Comparison of ENCODE assay signal across 1 cellular context in the genomic region with DNA sequence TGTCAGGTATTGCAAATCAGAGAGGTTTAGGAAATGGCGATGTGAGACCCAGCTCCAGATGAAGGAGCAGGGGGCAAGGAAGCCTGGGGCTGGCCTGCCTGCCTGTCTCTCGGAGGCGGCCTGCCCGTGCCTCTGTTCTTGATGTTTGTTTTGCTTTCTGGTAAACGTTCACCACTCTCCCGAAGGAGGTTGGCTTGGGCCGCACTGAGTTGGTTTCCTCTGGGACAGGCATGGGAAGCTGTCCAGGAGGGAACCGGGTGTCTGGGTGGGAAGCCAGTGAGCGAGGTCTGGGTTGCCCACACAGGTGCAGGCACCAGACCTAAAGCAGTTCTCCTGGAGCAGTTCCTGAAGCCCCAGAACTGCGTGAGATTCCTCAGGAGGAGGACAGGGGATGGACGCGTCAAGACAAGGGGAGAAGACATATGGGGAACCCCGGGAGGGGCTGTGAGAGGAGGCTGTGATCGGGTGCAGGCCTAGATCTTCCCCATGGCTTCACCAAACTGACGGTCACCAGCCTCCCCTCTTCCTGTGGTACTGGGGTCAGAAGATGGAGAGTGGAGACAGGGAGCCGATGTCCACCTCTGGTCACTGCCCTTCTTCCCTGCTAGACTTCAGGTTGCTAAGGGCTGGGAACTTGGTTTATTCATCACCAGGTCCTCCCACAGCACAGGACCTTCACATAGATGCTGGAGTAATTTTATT.
TF ChIP-seq lines count a peak whose summit lies in the region.

No MANE protein-coding gene starts in this region.

TF ChIP-seq in endothelial cell of umbilical vein, 7 proteins besides CTCF, POLR2A, EP300 and RAD21:
- no peak for TF ChIP-seq JUN (IDR thresholded peaks at IDR 0.05; ENCODE audit: borderline replicate concordance, insufficient read depth, insufficient read length, low read depth)
- TF ChIP-seq GATA2 (IDR thresholded peaks at IDR 0.05; ENCODE audit: insufficient read depth, insufficient read length, low read depth, low read length) = no peak
- no peak for TF ChIP-seq POLR2AphosphoS5 (IDR thresholded peaks at IDR 0.05; ENCODE audit: insufficient read depth, low read depth, low read length)
- no peak for TF ChIP-seq MYC (IDR thresholded peaks at IDR 0.05; ENCODE audit: low read depth, low read length)
- TF ChIP-seq, protein P1, sequence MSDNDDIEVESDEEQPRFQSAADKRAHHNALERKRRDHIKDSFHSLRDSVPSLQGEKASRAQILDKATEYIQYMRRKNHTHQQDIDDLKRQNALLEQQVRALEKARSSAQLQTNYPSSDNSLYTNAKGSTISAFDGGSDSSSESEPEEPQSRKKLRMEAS (IDR thresholded peaks at IDR 0.05; ENCODE audit: insufficient read depth, insufficient read length) = no peak
- TF ChIP-seq FOS (IDR thresholded peaks at IDR 0.05; ENCODE audit: borderline replicate concordance, insufficient read depth, low read length) = no peak
- no peak for TF ChIP-seq EZH2 (IDR thresholded peaks at IDR 0.05; ENCODE audit: borderline replicate concordance, low read depth, low read length, severe bottlenecking)
